ENCODE assay signal across 9 cellular contexts in genomic region chr1:3907031-3907534, GRCh38. TPM values are rescaled to one million over a fixed set of nuclear protein-coding genes. Genes with fewer than 3 reads are reported as not detected.
DNase-seq lines count a peak whose midpoint lies in the region; ATAC-seq and TF ChIP-seq lines count a peak whose summit lies in the region.
"Had no signal": no experiment of that assay in that cellular context is flagged by ENCODE, and none has a peak within 500 bp of the region (broad histone marks: within the 10 kb centered on the region; RNA-seq: fewer than 3 reads in every experiment).

No MANE protein-coding gene starts in this region.

- CTCF ChIA-PET in SK-N-SH (lab: Yijun Ruan, JAX): interaction anchor here (0.6 kb wide), 2 partner anchors 758 to 1010 kb away, joined by 3 read pairs; no protein-coding TSS in a partner anchor

- no peaks in the 10 kb centered on the region for H3K79me2 ChIP-seq in SK-N-SH (ENCODE audit: insufficient read depth)

- 72% methylated on average over 16 of the region's 22 CpGs for WGBS in SK-N-SH (ENCODE audit: low lambda C conversion rate)

- no peak overlapping the region for H2AFZ ChIP-seq in SK-N-SH (ENCODE audit: low read depth)

- peak; percentile 54 for DNase-seq in SK-N-SH
- no peak for DNase-seq in LNCaP clone FGC (ENCODE audit: low read depth)
- peak; percentile 5 for DNase-seq in cerebellar cortex (ENCODE audit: low spot score)
- DNase-seq in stimulated activated CD4-positive, alpha-beta T cell treated with anti-CD3 and anti-CD28 coated beads, Interleukin-12 subunit alpha, Interleukin-12 subunit beta, amount 100 ng/mL, for 48 hours (ENCODE audit: low read depth in 2 of 3, low spot score in 1 of 3): peak in 2 of 3 donors; percentile 25 to 35
- no peak for DNase-seq in COR-L47 (lab: John Stamatoyannopoulos, UW)
- no peak for DNase-seq in DMS79 (lab: John Stamatoyannopoulos, UW)
- DNase-seq in coronary artery (ENCODE audit: low spot score): no peak

- H3K4me3 ChIP-seq in SK-N-SH (ENCODE audit: low read depth in 2 of 2, low read length in 1 of 2) (no peak overlapping the region), LNCaP clone FGC (ENCODE audit: low read depth, low read length) (no peak overlapping the region), coronary artery (no peak overlapping the region)
- H3K4me3 ChIP-seq: Peyer's patch had no signal

- H3F3A ChIP-seq in SK-N-SH (replicated peaks; ENCODE audit: insufficient read depth): no peaks in the 10 kb centered on the region

- TF ChIP-seq CTCF in SK-N-SH (IDR thresholded peaks at IDR 0.05) (no peak), LNCaP clone FGC (IDR thresholded peaks at IDR 0.05; ENCODE audit: control insufficient read depth, extremely low read depth, insufficient read depth) (peak; percentile 20; the same call in 1 of the 2 replicates), coronary artery (IDR thresholded peaks at IDR 0.05) (no peak)

- no peak overlapping the region for H3K9ac ChIP-seq in SK-N-SH

- peak; percentile 27; the same call in 1 of the 2 replicates for TF ChIP-seq RAD21 in SK-N-SH (IDR thresholded peaks at IDR 0.05; ENCODE audit: low read length)

- H3K4me1 ChIP-seq in SK-N-SH (ENCODE audit: control insufficient read depth in 1 of 2, insufficient read depth in 2 of 2, low read depth in 1 of 2, low read length in 1 of 2): peaks cover 0 to 14% of the 10 kb centered on the region in 2 experiments; a peak in 1 of 4 replicates

- H3K9me2 ChIP-seq in SK-N-SH: no peaks in the 10 kb centered on the region

- no peak overlapping the region for H3K27ac ChIP-seq in SK-N-SH (ENCODE audit: low read depth in 2 of 2, low read length in 1 of 2)
- H3K27ac ChIP-seq in coronary artery: no peak overlapping the region
- H3K27ac ChIP-seq: Peyer's patch had no signal

- POLR2A ChIA-PET in SK-N-SH (lab: Yijun Ruan, JAX): no interaction called here

- H4K20me1 ChIP-seq in SK-N-SH (ENCODE audit: insufficient read depth): no peaks in the 10 kb centered on the region

- ATAC-seq in SK-N-SH treated with all-trans-retinoic acid at 6 μM for 48 hours: no peak

- no peaks in the 10 kb centered on the region for H3K9me3 ChIP-seq in SK-N-SH
- H3K9me3 ChIP-seq: Peyer's patch had no signal

- no peaks in the 10 kb centered on the region for H3K36me3 ChIP-seq in SK-N-SH (replicated peaks in 1 of 2; ENCODE audit: control insufficient read depth in 1 of 2, insufficient read depth in 2 of 2, low read length in 1 of 2)
- H3K36me3 ChIP-seq: Peyer's patch had no signal

- no peak overlapping the region for H3K4me2 ChIP-seq in SK-N-SH

- TF ChIP-seq EP300 in SK-N-SH (IDR thresholded peaks at IDR 0.05; ENCODE audit: borderline replicate concordance in 1 of 2, low read depth in 1 of 2, low read length in 1 of 2): no peak

- no peaks in the 10 kb centered on the region for H3K27me3 ChIP-seq in SK-N-SH (ENCODE audit: insufficient read depth)
- H3K27me3 ChIP-seq: Peyer's patch had no signal

TF ChIP-seq in SK-N-SH, 30 proteins besides CTCF, POLR2A, EP300 and RAD21 (continues in another document):
- TF ChIP-seq REST (IDR thresholded peaks at IDR 0.05; ENCODE audit: low read depth, low read length): no peak
- TF ChIP-seq YY1 (IDR thresholded peaks at IDR 0.05; ENCODE audit: low read depth): no peak
- TF ChIP-seq ZBTB33 (IDR thresholded peaks at IDR 0.05; ENCODE audit: borderline replicate concordance, low read depth): no peak

TF ChIP-seq in SK-N-SH treated with all-trans-retinoic acid at 6 μM for 48 hours, 23 proteins besides CTCF, POLR2A, EP300 and RAD21:
- no peak for TF ChIP-seq ISL1 (CRISPR knock-in tag; IDR thresholded peaks at IDR 0.05)

RNA-seq across cellular contexts. Expression of gene C1orf174, which starts 7.0 kb away (rescaled TPM):
- 21.4 and 22.8 TPM in 2 replicates for polyA plus RNA-seq in SK-N-SH (2012; rRNA removed)
- 17.2 and 19.5 TPM in 2 replicates for polyA plus RNA-seq in SK-N-SH (2012; cell fraction: cytosol; rRNA removed)
- polyA plus RNA-seq in SK-N-SH (2012; cell fraction: nucleus; rRNA removed): 39.6 and 40.5 TPM in 2 replicates

RNA-seq across cellular contexts. Expression of gene DFFB, which starts 49.8 kb away (rescaled TPM):
- 8.2 and 8.9 TPM in 2 replicates for polyA plus RNA-seq in SK-N-SH (2012; rRNA removed)
- polyA plus RNA-seq in SK-N-SH (2012; cell fraction: cytosol; rRNA removed): 6.0 and 8.2 TPM in 2 replicates
- 20.7 and 20.8 TPM in 2 replicates for polyA plus RNA-seq in SK-N-SH (2012; cell fraction: nucleus; rRNA removed)

RNA-seq across cellular contexts. Expression of gene CEP104, which starts 50.1 kb away (rescaled TPM):
- polyA plus RNA-seq in SK-N-SH (2012; rRNA removed): 19.2 and 22.7 TPM in 2 replicates
- 19.8 and 23.1 TPM in 2 replicates for polyA plus RNA-seq in SK-N-SH (2012; cell fraction: cytosol; rRNA removed)
- 31.2 and 32.1 TPM in 2 replicates for polyA plus RNA-seq in SK-N-SH (2012; cell fraction: nucleus; rRNA removed)

Comparison
In these comparisons a context has a peak if more than half of its experiments do, and no peak if none do; other contexts are left out.
1. DNase-seq: peak in SK-N-SH (single experiment), cerebellar cortex (single experiment) and stimulated activated CD4-positive, alpha-beta T cell treated with anti-CD3 and anti-CD28 coated beads, Interleukin-12 subunit alpha, Interleukin-12 subunit beta, amount 100 ng/mL, for 48 hours (2 of 3); none in LNCaP clone FGC (single experiment), COR-L47 (single experiment), DMS79 (single experiment) and coronary artery (single experiment).